ENCODE assay signal across 25 cellular contexts in genomic region chr12:101539148-101539547, GRCh38. TPM values are rescaled to one million over a fixed set of nuclear protein-coding genes. Genes with fewer than 3 reads are reported as not detected.
DNase-seq lines count a peak whose midpoint lies in the region; ATAC-seq, FAIRE-seq and TF ChIP-seq lines count a peak whose summit lies in the region.
"Had no signal": no experiment of that assay in that cellular context is flagged by ENCODE, and none has a peak within 500 bp of the region (broad histone marks: within the 10 kb centered on the region; RNA-seq: fewer than 3 reads in every experiment).

No MANE protein-coding gene starts in this region.

- TF ChIP-seq CTCF in choroid plexus epithelial cell (conservative IDR thresholded peaks at IDR 0.05; ENCODE audit: low read depth, low read length) (no peak), fibroblast of the aortic adventitia (IDR thresholded peaks at IDR 0.05; ENCODE audit: insufficient read depth, low read length) (no peak), HepG2 (CRISPR knock-in tag; IDR thresholded peaks at IDR 0.05) (no peak), testis (IDR thresholded peaks at IDR 0.05) (no peak)

- no peak for TF ChIP-seq RAD21 in HepG2 (CRISPR knock-in tag; IDR thresholded peaks at IDR 0.05)

- H3K79me2 ChIP-seq in HepG2 (ENCODE audit: insufficient read depth, low read length) = no peaks in the 10 kb centered on the region

- in situ Hi-C loops in HepG2 (cut with HindIII; ENCODE audit: extremely low pct_ligation_motif_present, low pct_unique_long_range_greater_than_20kb) = no loop called here

- no peak overlapping the region for H3K4me2 ChIP-seq in HepG2 (ENCODE audit: low read depth, low read length)
- H3K4me2 ChIP-seq: GM23338 had no signal

- H3K27ac ChIP-seq in HepG2 (ENCODE audit: extremely low read length, insufficient read depth, low read length) (no peak overlapping the region), testis (no peak overlapping the region)
- H3K27ac ChIP-seq: SJCRH30 had no signal

- CTCF ChIA-PET in HepG2 (lab: Yijun Ruan, JAX; ENCODE audit: low intra/inter-chr PET ratio, low total read pairs) = no interaction called here

- no peak overlapping the region for H3K9ac ChIP-seq in HepG2 (ENCODE audit: insufficient read depth, low read depth, low read length)

- H3K27me3 ChIP-seq in HepG2 (ENCODE audit: control insufficient read depth in 1 of 2, insufficient read depth in 2 of 2, low read length in 2 of 2) (no peaks in the 10 kb centered on the region; a peak in 2 of 5 replicates), testis (no peaks in the 10 kb centered on the region)
- H3K27me3 ChIP-seq: SJCRH30 had no signal

- H3K4me1 ChIP-seq in HepG2 (ENCODE audit: insufficient read depth, low read length) (no peaks in the 10 kb centered on the region), testis (no peaks in the 10 kb centered on the region)
- H3K4me1 ChIP-seq: SJCRH30 had no signal

- H3K36me3 ChIP-seq in HepG2 (replicated peaks in 1 of 2; ENCODE audit: control insufficient read depth in 1 of 2, insufficient read depth in 2 of 2, low read length in 2 of 2) = no peaks in the 10 kb centered on the region
- no peaks in the 10 kb centered on the region for H3K36me3 ChIP-seq in testis (ENCODE audit: low read depth, missing control alignments)
- H3K36me3 ChIP-seq: SJCRH30 had no signal

- ATAC-seq in HepG2 = no peak
- ATAC-seq: GM23338, HCT116, Panc1 had no signal

- FAIRE-seq in HepG2 (lab: Jason Lieb, UNC) = no peak
- FAIRE-seq: GM12891 had no signal

- intact Hi-C loops in HepG2 (cut with micrococcal nuclease; ENCODE audit: unreplicated experiment) (no loop called here), testis (cut with DNase I; ENCODE audit: low total_unique reads) (no loop called here)

- TF ChIP-seq EP300 in HepG2 (IDR thresholded peaks at IDR 0.05; ENCODE audit: low read depth in 2 of 2, low read length in 2 of 2) (no peak), HepG2 (CRISPR knock-in tag; IDR thresholded peaks at IDR 0.05; ENCODE audit: borderline replicate concordance) (no peak)

- no TSS peak for BruUV-seq in HepG2 (replicated peaks; lab: Mats Ljungman, UMichigan)

- no peak overlapping the region for H2AFZ ChIP-seq in HepG2 (ENCODE audit: low read length)
- H2AFZ ChIP-seq: GM23338 had no signal

- 5% methylated on average over 3 of the region's 3 CpGs for WGBS in HepG2 (ENCODE audit: low lambda C conversion rate)
- WGBS in testis, 2 donors = 49 to 53% methylated on average over 3 of the region's 3 CpGs

- H3K4me3 ChIP-seq in choroid plexus epithelial cell (ENCODE audit: low read depth, low read length) (no peak overlapping the region), fibroblast of the aortic adventitia (ENCODE audit: low read depth, low read length) (no peak overlapping the region), HepG2 (replicated peaks in 1 of 3; ENCODE audit: insufficient read depth in 1 of 3, low read depth in 2 of 3, low read length in 3 of 3) (no peak overlapping the region), testis (no peak overlapping the region)
- H3K4me3 ChIP-seq: GM23338, SJCRH30 had no signal

- TF ChIP-seq POLR2A in HepG2 (IDR thresholded peaks at IDR 0.05; ENCODE audit: insufficient read depth in 1 of 2, low read depth in 2 of 2, low read length in 2 of 2) = no peak
- TF ChIP-seq POLR2A in testis (IDR thresholded peaks at IDR 0.05) = no peak

- DNase-seq in choroid plexus epithelial cell (ENCODE audit: low read depth) (peak; percentile 6), fibroblast of the aortic adventitia (ENCODE audit: low read depth) (peak; percentile 2), HepG2 (ENCODE audit: low spot score) (no peak), testis (peak; percentile 16), SKM-1 (lab: John Stamatoyannopoulos, UW; ENCODE audit: unreplicated experiment) (no peak)
- DNase-seq in activated CD8-positive, alpha-beta memory T cell treated with anti-CD3 and anti-CD28 coated beads, Interleukin-2, amount 50 U/mL, for 48 hours = no peak
- DNase-seq in effector CD8-positive, alpha-beta T cell (lab: John Stamatoyannopoulos, UW) = no peak
- DNase-seq: CD4-positive, alpha-beta T cell; COR-L47; DMS 273 treated with DMSO at 0.1 percent for 48 hours; DMS79 treated with DMSO at 0.1 percent for 48 hours; Kasumi-1; NCI-H1694; NCI-H2081; NCI-H2171; NCI-H345; NCI-H524 treated with DMSO at 0.1 percent for 48 hours; NCI-H82; SJCRH30 had no signal

- H3K9me3 ChIP-seq in HepG2 (ENCODE audit: low read length) = no peaks in the 10 kb centered on the region
- H3K9me3 ChIP-seq in testis = no peaks in the 10 kb centered on the region
- H3K9me3 ChIP-seq: SJCRH30 had no signal

- no peaks in the 10 kb centered on the region for H4K20me1 ChIP-seq in HepG2 (ENCODE audit: insufficient read depth, low read length)

- POLR2A ChIA-PET in HepG2 (lab: Yijun Ruan, JAX) = no interaction called here

TF ChIP-seq in HepG2, 621 proteins besides CTCF, POLR2A, EP300 and RAD21:
- TF ChIP-seq CEBPB (IDR thresholded peaks at IDR 0.05; ENCODE audit: borderline replicate concordance, low read depth, low read length) (0 out of 2 replicates have a peak, but pooled peaks have one; percentile 18), BCL6 (CRISPR knock-in tag; IDR thresholded peaks at IDR 0.05) (no peak)
TF ChIP-seq in HepG2: peak in this region for 1.

RNA-seq across cellular contexts. Expression of gene MYBPC1, which starts 55.6 kb away (rescaled TPM):
- total RNA-seq in fibroblast of the aortic adventitia (ENCODE audit: low replicate concordance) (not detected in 2 replicates), HepG2 (2016; rRNA removed; fragmentation: Illumina TruSeq; extraction: Trizol) (0.31 and 0.44 TPM in 2 replicates), testis (1 to 10 TPM; 2.5 to 3.7 TPM)
- total RNA-seq in HepG2 (2016; cell fraction: cytosol; rRNA removed; fragmentation: Illumina TruSeq; extraction: Trizol; ENCODE audit: low read depth) = not detected in 2 replicates
- total RNA-seq in HepG2 (2016; cell fraction: insoluble cytoplasmic fraction; rRNA removed; fragmentation: Illumina TruSeq; extraction: Trizol) = 0.24 and 0.28 TPM in 2 replicates
- 0.15 and 0.28 TPM in 2 replicates for total RNA-seq in HepG2 (2016; cell fraction: membrane; rRNA removed; fragmentation: Illumina TruSeq; extraction: Trizol)
- total RNA-seq in HepG2 (2016; cell fraction: nucleus; rRNA removed; fragmentation: Illumina TruSeq; extraction: Trizol) = 0.31 and 0.34 TPM in 2 replicates
- polyA plus RNA-seq in HepG2 (2011; rRNA removed) (0.34 and 0.53 TPM in 2 replicates), testis (ENCODE audit: insufficient read depth, low read depth, low replicate concordance) (31.2 TPM)
- 0.19 and 0.23 TPM in 2 replicates for polyA plus RNA-seq in HepG2 (2011; cell fraction: cytosol; rRNA removed)
- polyA plus RNA-seq in HepG2 (2011; cell fraction: nucleus; rRNA removed) = 0.16 and 0.21 TPM in 2 replicates
- 0.15 and 0.30 TPM in 2 replicates for polyA plus RNA-seq in HepG2 (2012)
- polyA plus RNA-seq in HepG2 (2016; cell fraction: cytosol; fragmentation: Illumina TruSeq; extraction: Trizol; ENCODE audit: low read depth) = 0.08 and 0.12 TPM in 2 replicates
- 0.50 and 0.66 TPM in 2 replicates for polyA plus RNA-seq in HepG2 (2016; cell fraction: insoluble cytoplasmic fraction; fragmentation: Illumina TruSeq; extraction: Trizol; ENCODE audit: low read depth)
- 0.13 and 0.16 TPM in 2 replicates for polyA plus RNA-seq in HepG2 (2016; cell fraction: membrane; fragmentation: Illumina TruSeq; extraction: Trizol; ENCODE audit: low read depth)
- polyA plus RNA-seq in HepG2 (2016; cell fraction: nucleus; fragmentation: Illumina TruSeq; extraction: Trizol; ENCODE audit: insufficient read depth, low read depth) = 0.40 and 0.91 TPM in 2 replicates
- 0.22 TPM in 1 of 2 replicates, not detected in the other for polyA minus RNA-seq in HepG2 (2011; rRNA and poly(A)+ RNA removed; ENCODE audit: low replicate concordance)
- polyA minus RNA-seq in HepG2 (2011; cell fraction: cytosol; rRNA and poly(A)+ RNA removed) = 0.69 TPM in 1 of 2 replicates, not detected in the other
- polyA minus RNA-seq in HepG2 (2011; cell fraction: nucleus; rRNA and poly(A)+ RNA removed) = 0.39 and 0.62 TPM in 2 replicates
- total RNA-seq: CD4-positive, alpha-beta T cell; GM23338; SJCRH30 had no signal
- polyA plus RNA-seq: BJ, IgD-negative memory B cell had no signal

Comparison
In these comparisons a context has a peak if more than half of its experiments do, and no peak if none do; other contexts are left out.
1. DNase-seq: peak in choroid plexus epithelial cell (single experiment), fibroblast of the aortic adventitia (single experiment) and testis (single experiment); none in HepG2 (single experiment), activated CD8-positive, alpha-beta memory T cell treated with anti-CD3 and anti-CD28 coated beads, Interleukin-2, amount 50 U/mL, for 48 hours (single experiment), SKM-1 (single experiment) and effector CD8-positive, alpha-beta T cell (single experiment).